In the genomic region with DNA sequence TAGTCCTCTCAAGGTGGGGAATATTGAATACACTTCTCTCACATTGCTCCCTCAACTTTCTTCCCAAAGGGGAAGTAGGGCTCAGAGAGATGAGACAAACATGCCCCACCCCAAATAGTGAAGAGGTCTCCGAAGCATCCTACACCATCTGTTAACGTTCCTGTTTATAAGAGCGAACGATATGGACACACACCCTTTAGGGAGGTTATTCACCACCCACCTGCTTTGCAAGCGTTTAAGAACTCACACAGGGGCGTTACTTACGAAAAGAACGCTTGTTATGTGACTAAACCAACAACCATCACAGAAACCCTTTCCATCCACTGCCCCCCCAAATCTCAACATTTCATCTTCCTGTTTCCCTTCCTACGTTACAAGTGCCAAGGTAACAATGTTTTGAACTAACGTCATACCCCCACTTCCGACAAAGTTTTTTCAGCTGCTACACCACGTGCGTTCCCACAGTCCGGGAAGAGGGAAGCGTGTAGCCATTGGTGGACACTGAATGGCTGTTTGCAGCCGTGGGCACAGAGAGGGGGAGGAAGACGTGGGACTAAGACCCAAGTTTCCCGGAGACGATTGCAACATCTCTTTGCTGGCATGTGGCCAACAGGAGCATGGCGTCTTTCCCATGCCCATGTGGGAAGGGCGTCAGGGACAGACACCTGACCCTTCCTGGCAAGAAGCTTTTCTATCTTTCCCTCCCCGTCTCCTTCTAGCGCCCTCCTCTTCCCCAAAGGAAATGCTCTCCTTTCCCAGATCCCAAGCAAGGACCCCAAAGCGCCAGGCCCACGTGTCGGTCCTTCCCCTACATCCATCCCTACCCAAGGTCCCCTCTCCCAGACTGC, we compare ENCODE assay signal across 8 cellular contexts. TPM values are rescaled to one million over a fixed set of nuclear protein-coding genes. Genes with fewer than 3 reads are reported as not detected.
DNase-seq lines count a peak whose midpoint lies in the region; ATAC-seq and TF ChIP-seq lines count a peak whose summit lies in the region.

No MANE protein-coding gene starts in this region.

- H3K4me1 ChIP-seq in HUES6 (ENCODE audit: control insufficient read depth, insufficient read depth, low read length) (peaks cover 46% of the 10 kb centered on the region), heart right ventricle (peaks cover 16 to 57% (median 54%) of the 10 kb centered on the region in 9 donors), upper lobe of right lung (peaks cover 49% of the 10 kb centered on the region)

- peaks cover 9% of the 10 kb centered on the region; the same call in 1 of the 2 replicates for H3K27me3 ChIP-seq in HUES6 (ENCODE audit: control insufficient read depth, insufficient read depth, low read length)
- H3K27me3 ChIP-seq in heart right ventricle: peaks cover 0 to 18% (median 0%) of the 10 kb centered on the region in 7 donors
- no peaks in the 10 kb centered on the region for H3K27me3 ChIP-seq in upper lobe of right lung

- DNase-seq in AML-193 (lab: John Stamatoyannopoulos, UW) (peak; percentile 42 to 47), SK-N-MC (ENCODE audit: low read depth, low spot score) (peak; percentile 47), amniotic epithelial cell (ENCODE audit: low read depth) (peak; percentile 99), heart right ventricle (peak; percentile 82 to 94), pons (ENCODE audit: low spot score) (peak; percentile 80), upper lobe of right lung (peak; percentile 94)

- intact Hi-C loops in heart right ventricle (cut with DNase I) (loop anchor here in 8 of 10 donors (1.0 to 10.0 kb wide), 9 partner anchors 27 to 510 kb away; a partner anchor contains a TSS), upper lobe of right lung (cut with DNase I) (no loop called here)

- WGBS in heart right ventricle, 2 donors: 0 to 1% methylated on average over 26 of the region's 26 CpGs

- H3K36me3 ChIP-seq in HUES6 (ENCODE audit: control insufficient read depth, insufficient read depth, low read length) (peaks cover 5% of the 10 kb centered on the region; the same call in 1 of the 2 replicates), SK-N-MC (ENCODE audit: insufficient read depth, low read length) (peaks cover 21% of the 10 kb centered on the region), heart right ventricle (peaks cover 0 to 8% (median 0%) of the 10 kb centered on the region in 9 donors), upper lobe of right lung (no peaks in the 10 kb centered on the region)

- H3K9ac ChIP-seq in HUES6 (ENCODE audit: low read length): peak overlapping the region; percentile 90
- peak overlapping the region; percentile 87 for H3K9ac ChIP-seq in SK-N-MC (ENCODE audit: insufficient read length)

- H3K27ac ChIP-seq in HUES6 (ENCODE audit: low read depth, low read length) (peak overlapping the region; percentile 64; the same call in 1 of the 2 replicates), SK-N-MC (peak overlapping the region; percentile 44; the same call in 1 of the 2 replicates), heart right ventricle (peak overlapping the region; percentile 93 to 100 (median 98)), upper lobe of right lung (peak overlapping the region; percentile 98)

- H3K9me3 ChIP-seq in HUES6 (ENCODE audit: control insufficient read depth, insufficient read depth, low read depth, low read length) (no peaks in the 10 kb centered on the region), SK-N-MC (ENCODE audit: low read depth, low read length) (no peaks in the 10 kb centered on the region), heart right ventricle (no peaks in the 10 kb centered on the region), upper lobe of right lung (no peaks in the 10 kb centered on the region)

- TF ChIP-seq CTCF in heart right ventricle (IDR thresholded peaks at IDR 0.05): no peak
- no peak for TF ChIP-seq CTCF in upper lobe of right lung (IDR thresholded peaks at IDR 0.05)

- peak; percentile 38 for ATAC-seq in GM19395 (IDR thresholded peaks at IDR 0.05; ENCODE audit: unreplicated experiment)
- peak; percentile 86 to 96 (median 92) for ATAC-seq in heart right ventricle
- peak; percentile 95 for ATAC-seq in upper lobe of right lung

- peak overlapping the region; percentile 72 for H3K4me3 ChIP-seq in HUES6 (ENCODE audit: low read depth, low read length)
- peak overlapping the region; percentile 98 for H3K4me3 ChIP-seq in SK-N-MC
- H3K4me3 ChIP-seq in heart right ventricle: peak overlapping the region; percentile 73 to 95 (median 92)
- peak overlapping the region; percentile 94 for H3K4me3 ChIP-seq in upper lobe of right lung

RNA-seq across cellular contexts. Expression of a gene that starts 1.2 kb away (rescaled TPM):
- total RNA-seq in heart right ventricle (1,000 to 10,000 TPM in 1 of 10 donors, 100 to 1,000 TPM in 9; 516 to 1,012 (median 632) TPM), upper lobe of right lung (292 TPM)
- 1,000 to 10,000 TPM in 1 of 2 donors, 100 to 1,000 TPM in 1; 244 to 1,254 TPM for polyA plus RNA-seq in heart right ventricle

RNA-seq across cellular contexts. Expression of a gene that starts 48.0 kb away (rescaled TPM):
- 1 to 10 TPM in 1 of 10 donors, under 1 TPM in 2, not detected in 7; 0.15 to 1.2 (median 0.15) TPM for total RNA-seq in heart right ventricle
- under 1 TPM in 1 of 2 donors, not detected in 1; 0.01 TPM for polyA plus RNA-seq in heart right ventricle
- 0.93 TPM for total RNA-seq in upper lobe of right lung

Comparison
In these comparisons a context has a peak if more than half of its experiments do, and no peak if none do; other contexts are left out.
1. Peak in every context shown above with its lines: DNase-seq, ATAC-seq, H3K4me3 ChIP-seq and H3K27ac ChIP-seq.
2. DNase-seq: peak in every context shown above with its lines; median percentile 99 in amniotic epithelial cell; 94 in upper lobe of right lung; 88 in heart right ventricle; 80 in pons; 47 in SK-N-MC; 44 in AML-193.
3. ATAC-seq: peak in every context shown above with its lines; median percentile 95 in upper lobe of right lung; 92 in heart right ventricle; 38 in GM19395.
4. H3K27ac ChIP-seq: peak in every context shown above with its lines; median percentile 98 in heart right ventricle; 98 in upper lobe of right lung; 64 in HUES6; 44 in SK-N-MC.